ENCODE assay signal across 11 cellular contexts in the genomic region with DNA sequence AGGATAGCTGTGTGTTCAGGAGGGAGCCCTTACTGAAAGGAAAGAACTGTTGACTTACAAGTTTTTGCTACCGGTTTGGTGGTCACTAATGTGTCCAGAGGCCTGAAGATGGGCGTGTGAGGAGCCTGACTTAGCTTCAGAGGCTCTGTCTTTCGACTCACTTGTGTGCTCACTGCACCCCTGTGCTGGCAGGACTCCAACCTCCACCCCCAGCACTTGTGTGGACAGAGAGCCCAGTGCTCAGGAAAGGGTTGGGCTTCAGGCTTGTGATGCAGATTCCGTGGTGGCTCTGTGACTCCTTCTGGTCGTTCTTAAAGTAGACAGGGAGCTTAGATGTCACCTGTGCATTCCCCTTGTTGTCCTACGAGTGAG.
DNase-seq lines count a peak whose midpoint lies in the region; ATAC-seq and TF ChIP-seq lines count a peak whose summit lies in the region.
"Had no signal": no experiment of that assay in that cellular context is flagged by ENCODE, and none has a peak within 500 bp of the region (broad histone marks: within the 10 kb centered on the region; RNA-seq: fewer than 3 reads in every experiment).

No MANE protein-coding gene starts in this region.

- no peak for TF ChIP-seq POLR2A in right lobe of liver (IDR thresholded peaks at IDR 0.05)

- peaks cover 13% of the 10 kb centered on the region for H3K36me3 Mint-ChIP-seq in type B pancreatic cell

- DNase-seq in LHCN-M2 (ENCODE audit: low read depth): peak; percentile 34
- DNase-seq in choroid plexus epithelial cell (ENCODE audit: low read depth): peak; percentile 68
- peak in 1 of 2 donors; percentile 22 for DNase-seq in left colon
- no peak for DNase-seq in type B pancreatic cell (ENCODE audit: extremely low spot score, unreplicated experiment)
- no peak for DNase-seq in NCI-H146 (lab: John Stamatoyannopoulos, UW)
- no peak for DNase-seq in DMS79 (lab: John Stamatoyannopoulos, UW)
- DNase-seq in right lobe of liver: no peak
- DNase-seq: activated T-cell treated with anti-CD3 and anti-CD28 coated beads, Interleukin-2, amount 50 U/mL, for 24 hours; naive thymus-derived CD4-positive, alpha-beta T cell; NCI-H2081; Peyer's patch had no signal

- intact Hi-C loops in left colon (cut with DNase I, micrococcal nuclease): loop anchor here in 1 of 2 donors (10.0 kb wide), 2 partner anchors 132 to 392 kb away; no protein-coding TSS in a partner anchor
- intact Hi-C loops in right lobe of liver (cut with DNase I): no loop called here

- no peaks in the 10 kb centered on the region for H3K9me3 Mint-ChIP-seq in type B pancreatic cell
- H3K9me3 Mint-ChIP-seq: activated T-cell treated with anti-CD3 and anti-CD28 coated beads, Interleukin-2, amount 50 U/mL, for 24 hours; naive thymus-derived CD4-positive, alpha-beta T cell had no signal

- WGBS in right lobe of liver (ENCODE audit: insufficient coverage, low coverage, low lambda C conversion rate, missing lambda C conversion rate): 35% methylated on average over 5 of the region's 6 CpGs

- ATAC-seq in left colon (peak; percentile 38), right lobe of liver (no peak)
- ATAC-seq: naive thymus-derived CD4-positive, alpha-beta T cell had no signal

- no peaks in the 10 kb centered on the region for H3K36me3 ChIP-seq in right lobe of liver

- no peak overlapping the region for H3K4me3 Mint-ChIP-seq in type B pancreatic cell
- H3K4me3 Mint-ChIP-seq: activated T-cell treated with anti-CD3 and anti-CD28 coated beads, Interleukin-2, amount 50 U/mL, for 24 hours; naive thymus-derived CD4-positive, alpha-beta T cell had no signal

- H3K4me1 Mint-ChIP-seq in type B pancreatic cell (ENCODE audit: unreplicated experiment): peaks cover 21% of the 10 kb centered on the region

- H3K27me3 Mint-ChIP-seq in type B pancreatic cell: no peaks in the 10 kb centered on the region
- H3K27me3 Mint-ChIP-seq: activated T-cell treated with anti-CD3 and anti-CD28 coated beads, Interleukin-2, amount 50 U/mL, for 24 hours; naive thymus-derived CD4-positive, alpha-beta T cell had no signal

- H3K27ac Mint-ChIP-seq in type B pancreatic cell: peak overlapping the region; percentile 58
- H3K27ac Mint-ChIP-seq: activated T-cell treated with anti-CD3 and anti-CD28 coated beads, Interleukin-2, amount 50 U/mL, for 24 hours had no signal

- H3K9me3 ChIP-seq in right lobe of liver: no peaks in the 10 kb centered on the region
- H3K9me3 ChIP-seq: Peyer's patch had no signal

- H3K27ac ChIP-seq in right lobe of liver: no peak overlapping the region
- H3K27ac ChIP-seq: Peyer's patch had no signal

- H3K27me3 ChIP-seq in right lobe of liver: no peaks in the 10 kb centered on the region
- H3K27me3 ChIP-seq: Peyer's patch had no signal

- TF ChIP-seq CTCF in choroid plexus epithelial cell (conservative IDR thresholded peaks at IDR 0.05; ENCODE audit: low read depth, low read length) (no peak), type B pancreatic cell (conservative IDR thresholded peaks at IDR 0.05) (no peak), right lobe of liver (IDR thresholded peaks at IDR 0.05) (no peak)

- H3K4me3 ChIP-seq in choroid plexus epithelial cell (ENCODE audit: low read depth, low read length) (no peak overlapping the region), right lobe of liver (no peak overlapping the region)
- H3K4me3 ChIP-seq: Peyer's patch had no signal

- no peaks in the 10 kb centered on the region for H3K4me1 ChIP-seq in right lobe of liver
- H3K4me1 ChIP-seq: Peyer's patch had no signal

Comparison
In these comparisons a context has a peak if more than half of its experiments do, and no peak if none do; other contexts are left out.
1. DNase-seq: peak in LHCN-M2 (single experiment) and choroid plexus epithelial cell (single experiment); none in type B pancreatic cell (single experiment), NCI-H146 (single experiment), DMS79 (single experiment) and right lobe of liver (0 of 3).